In genomic region chr18:51433296-51433695, GRCh38 we compare ENCODE assay signal across 17 cellular contexts.
"Had no signal": no experiment of that assay in that cellular context is flagged by ENCODE, and none has a peak within 500 bp of the region (broad histone marks: within the 10 kb centered on the region; RNA-seq: fewer than 3 reads in every experiment).

No MANE protein-coding gene starts in this region.

- H3K79me2 ChIP-seq: hepatocyte had no signal

- H3K27ac ChIP-seq: colonic mucosa, dorsolateral prefrontal cortex, esophagus muscularis mucosa, foreskin keratinocyte, gastroesophageal sphincter, heart left ventricle, hepatocyte, left lung, lower lobe of right lung had no signal

- H3K9me3 ChIP-seq: colonic mucosa, esophagus muscularis mucosa, gastroesophageal sphincter, heart left ventricle, left lung, lower lobe of right lung had no signal

- H3K4me3 ChIP-seq: colonic mucosa, dorsolateral prefrontal cortex, esophagus muscularis mucosa, gastroesophageal sphincter, heart left ventricle, hepatocyte, left lung, lower lobe of right lung had no signal

- H2AFZ ChIP-seq: hepatocyte had no signal

- H3K4me2 ChIP-seq: hepatocyte had no signal

- H3K36me3 ChIP-seq: colonic mucosa, esophagus muscularis mucosa, gastroesophageal sphincter, heart left ventricle, left lung, lower lobe of right lung had no signal

- H3K27me3 ChIP-seq: colonic mucosa, foreskin keratinocyte, hepatocyte had no signal

- ATAC-seq: foreskin keratinocyte, gastroesophageal sphincter, heart left ventricle, left cardiac atrium, left lung, left ventricle myocardium superior, lower lobe of right lung had no signal

- H3K4me1 ChIP-seq: colonic mucosa, esophagus muscularis mucosa, gastroesophageal sphincter, left lung, lower lobe of right lung had no signal

- DNase-seq: colonic mucosa; cortex of kidney; dermis blood vessel endothelial cell; dorsolateral prefrontal cortex; effector CD4-positive, alpha-beta T cell; effector memory CD4-positive, alpha-beta T cell; foreskin keratinocyte; heart left ventricle; left cardiac atrium; left lung; left ventricle myocardium superior; lower lobe of right lung; mesendoderm; midbrain had no signal
